ENCODE assay signal across 1 cellular context in the genomic region with DNA sequence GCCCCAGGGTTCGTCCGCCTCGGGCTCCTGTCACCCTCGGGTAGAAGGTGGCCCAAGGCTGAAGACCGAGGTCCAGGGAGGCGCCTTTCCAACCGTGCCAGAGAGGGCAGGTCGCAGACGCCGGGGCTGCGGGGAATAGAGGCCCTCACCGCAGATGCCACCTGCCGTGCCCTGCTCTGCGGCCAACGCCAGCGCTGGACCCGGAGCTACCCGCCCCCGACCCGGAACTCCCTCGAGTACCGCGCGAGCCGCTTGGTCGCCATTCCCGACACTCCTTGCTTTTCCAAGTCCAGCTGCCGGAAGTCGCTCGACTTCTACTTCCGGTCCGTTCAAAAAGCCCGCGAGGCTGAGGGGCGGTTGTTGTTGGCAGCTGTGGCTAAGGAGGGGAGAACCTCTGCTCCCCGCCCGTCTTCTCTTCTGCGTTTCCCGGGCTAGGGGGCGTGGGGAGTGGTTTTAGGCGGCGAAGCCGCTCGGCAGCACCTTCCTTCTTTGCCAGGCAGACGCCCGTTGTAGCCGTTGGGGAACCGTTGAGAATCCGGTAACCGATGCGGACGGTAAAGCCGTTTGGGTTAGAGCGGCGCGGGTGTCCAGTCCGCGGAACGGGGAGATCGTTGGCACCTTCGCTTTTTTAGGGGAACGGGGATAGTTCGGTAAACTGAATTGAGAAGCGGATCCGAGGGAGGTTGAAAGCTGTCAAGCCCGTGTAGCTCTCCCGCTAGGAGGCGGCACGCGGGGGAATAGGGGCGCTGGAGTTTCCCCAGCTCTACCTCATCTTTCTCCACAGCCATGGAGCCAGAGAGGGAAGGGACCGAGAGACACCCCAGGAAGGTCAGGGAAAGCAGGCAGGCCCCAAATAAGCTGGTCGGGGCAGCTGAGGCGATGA.
TF ChIP-seq lines count a peak whose summit lies in the region.

A gene with protein sequence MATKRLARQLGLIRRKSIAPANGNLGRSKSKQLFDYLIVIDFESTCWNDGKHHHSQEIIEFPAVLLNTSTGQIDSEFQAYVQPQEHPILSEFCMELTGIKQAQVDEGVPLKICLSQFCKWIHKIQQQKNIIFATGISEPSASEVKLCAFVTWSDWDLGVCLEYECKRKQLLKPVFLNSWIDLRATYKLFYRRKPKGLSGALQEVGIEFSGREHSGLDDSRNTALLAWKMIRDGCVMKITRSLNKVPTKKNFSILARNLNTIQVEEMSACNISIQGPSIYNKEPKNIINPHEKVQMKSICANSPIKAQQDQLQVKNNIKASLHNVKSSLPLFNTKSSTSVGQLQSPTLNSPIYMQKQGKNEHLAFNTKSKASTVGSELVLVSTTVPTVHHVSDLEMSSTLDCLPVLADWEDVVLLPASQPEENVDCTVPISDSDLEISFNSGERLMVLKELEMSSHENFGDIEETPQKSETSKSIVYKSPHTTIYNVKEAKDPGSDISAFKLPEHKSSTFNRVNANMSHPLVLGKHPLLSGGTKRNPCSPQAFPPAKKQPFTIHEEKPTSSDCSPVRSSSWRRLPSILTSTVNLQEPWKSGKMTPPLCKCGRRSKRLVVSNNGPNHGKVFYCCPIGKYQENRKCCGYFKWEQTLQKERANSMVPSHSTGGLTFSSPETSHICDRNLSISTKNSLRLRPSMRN (minus strand): TSS at position 305 of the 883 bp plus-strand sequence. CDS start 42 bp downstream, at position 263.
A gene with protein sequence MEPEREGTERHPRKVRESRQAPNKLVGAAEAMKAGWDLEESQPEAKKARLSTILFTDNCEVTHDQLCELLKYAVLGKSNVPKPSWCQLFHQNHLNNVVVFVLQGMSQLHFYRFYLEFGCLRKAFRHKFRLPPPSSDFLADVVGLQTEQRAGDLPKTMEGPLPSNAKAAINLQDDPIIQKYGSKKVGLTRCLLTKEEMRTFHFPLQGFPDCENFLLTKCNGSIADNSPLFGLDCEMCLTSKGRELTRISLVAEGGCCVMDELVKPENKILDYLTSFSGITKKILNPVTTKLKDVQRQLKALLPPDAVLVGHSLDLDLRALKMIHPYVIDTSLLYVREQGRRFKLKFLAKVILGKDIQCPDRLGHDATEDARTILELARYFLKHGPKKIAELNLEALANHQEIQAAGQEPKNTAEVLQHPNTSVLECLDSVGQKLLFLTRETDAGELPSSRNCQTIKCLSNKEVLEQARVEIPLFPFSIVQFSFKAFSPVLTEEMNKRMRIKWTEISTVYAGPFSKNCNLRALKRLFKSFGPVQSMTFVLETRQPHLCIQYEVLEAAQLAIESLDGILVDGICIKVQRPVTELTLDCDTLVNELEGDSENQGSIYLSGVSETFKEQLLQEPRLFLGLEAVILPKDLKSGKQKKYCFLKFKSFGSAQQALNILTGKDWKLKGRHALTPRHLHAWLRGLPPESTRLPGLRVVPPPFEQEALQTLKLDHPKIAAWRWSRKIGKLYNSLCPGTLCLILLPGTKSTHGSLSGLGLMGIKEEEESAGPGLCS (plus strand): TSS at position 360 of the 883 bp plus-strand sequence. CDS start 427 bp downstream, at position 787.

TF ChIP-seq in WTC11, 78 proteins besides CTCF, POLR2A, EP300 and RAD21 (continued from another document and continues in another):
- TF ChIP-seq FOXP4 (CRISPR knock-in tag; IDR thresholded peaks at IDR 0.05) (peak; percentile 29; the same call in 1 of the 2 replicates), FOXK1 (CRISPR knock-in tag; IDR thresholded peaks at IDR 0.05) (peak; percentile 95), ATF6 (CRISPR knock-in tag; IDR thresholded peaks at IDR 0.05) (no peak), PREB (CRISPR knock-in tag; IDR thresholded peaks at IDR 0.05; ENCODE audit: borderline replicate concordance) (0 out of 2 replicates have a peak, but pooled peaks have one; percentile 8), ZNF263 (CRISPR knock-in tag; IDR thresholded peaks at IDR 0.05; ENCODE audit: low read depth) (no peak), EMX1 (CRISPR knock-in tag; IDR thresholded peaks at IDR 0.05) (no peak), NFATC4 (CRISPR knock-in tag; IDR thresholded peaks at IDR 0.05) (no peak), ZNF138 (CRISPR knock-in tag; conservative IDR thresholded peaks at IDR 0.05) (no peak), ZNF232 (CRISPR knock-in tag; IDR thresholded peaks at IDR 0.05) (0 out of 2 replicates have a peak, but pooled peaks have one; percentile 10), NFE2L1 (CRISPR knock-in tag; IDR thresholded peaks at IDR 0.05) (peak; percentile 91), ZBTB43 (CRISPR knock-in tag; IDR thresholded peaks at IDR 0.05) (peak; percentile 89), FOXP1 (CRISPR knock-in tag; IDR thresholded peaks at IDR 0.05; ENCODE audit: borderline replicate concordance) (peak; percentile 95), E2F1 (CRISPR knock-in tag; IDR thresholded peaks at IDR 0.05) (peak; percentile 61; the same call in 1 of the 2 replicates), IRF2 (CRISPR knock-in tag; IDR thresholded peaks at IDR 0.05; ENCODE audit: borderline replicate concordance, low read depth) (no peak), NFYB (CRISPR knock-in tag; conservative IDR thresholded peaks at IDR 0.05; ENCODE audit: low read depth) (peak; percentile 36), ZNF532 (CRISPR knock-in tag; IDR thresholded peaks at IDR 0.05; ENCODE audit: borderline replicate concordance) (no peak), HMGA2 (CRISPR knock-in tag; IDR thresholded peaks at IDR 0.05) (no peak), CBFB (CRISPR knock-in tag; IDR thresholded peaks at IDR 0.05; ENCODE audit: low read depth) (no peak), ELF4 (CRISPR knock-in tag; IDR thresholded peaks at IDR 0.05; ENCODE audit: low read depth) (no peak)
- TF ChIP-seq, protein P1, sequence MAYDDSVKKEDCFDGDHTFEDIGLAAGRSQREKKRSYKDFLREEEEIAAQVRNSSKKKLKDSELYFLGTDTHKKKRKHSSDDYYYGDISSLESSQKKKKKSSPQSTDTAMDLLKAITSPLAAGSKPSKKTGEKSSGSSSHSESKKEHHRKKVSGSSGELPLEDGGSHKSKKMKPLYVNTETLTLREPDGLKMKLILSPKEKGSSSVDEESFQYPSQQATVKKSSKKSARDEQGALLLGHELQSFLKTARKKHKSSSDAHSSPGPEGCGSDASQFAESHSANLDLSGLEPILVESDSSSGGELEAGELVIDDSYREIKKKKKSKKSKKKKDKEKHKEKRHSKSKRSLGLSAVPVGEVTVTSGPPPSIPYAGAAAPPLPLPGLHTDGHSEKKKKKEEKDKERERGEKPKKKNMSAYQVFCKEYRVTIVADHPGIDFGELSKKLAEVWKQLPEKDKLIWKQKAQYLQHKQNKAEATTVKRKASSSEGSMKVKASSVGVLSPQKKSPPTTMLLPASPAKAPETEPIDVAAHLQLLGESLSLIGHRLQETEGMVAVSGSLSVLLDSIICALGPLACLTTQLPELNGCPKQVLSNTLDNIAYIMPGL (CRISPR knock-in tag; IDR thresholded peaks at IDR 0.05), result peak; percentile 74
- TF ChIP-seq, protein P2, sequence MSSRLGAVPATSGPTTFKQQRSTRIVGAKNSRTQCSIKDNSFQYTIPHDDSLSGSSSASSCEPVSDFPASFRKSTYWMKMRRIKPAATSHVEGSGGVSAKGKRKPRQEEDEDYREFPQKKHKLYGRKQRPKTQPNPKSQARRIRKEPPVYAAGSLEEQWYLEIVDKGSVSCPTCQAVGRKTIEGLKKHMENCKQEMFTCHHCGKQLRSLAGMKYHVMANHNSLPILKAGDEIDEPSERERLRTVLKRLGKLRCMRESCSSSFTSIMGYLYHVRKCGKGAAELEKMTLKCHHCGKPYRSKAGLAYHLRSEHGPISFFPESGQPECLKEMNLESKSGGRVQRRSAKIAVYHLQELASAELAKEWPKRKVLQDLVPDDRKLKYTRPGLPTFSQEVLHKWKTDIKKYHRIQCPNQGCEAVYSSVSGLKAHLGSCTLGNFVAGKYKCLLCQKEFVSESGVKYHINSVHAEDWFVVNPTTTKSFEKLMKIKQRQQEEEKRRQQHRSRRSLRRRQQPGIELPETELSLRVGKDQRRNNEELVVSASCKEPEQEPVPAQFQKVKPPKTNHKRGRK (CRISPR knock-in tag; IDR thresholded peaks at IDR 0.05; ENCODE audit: borderline replicate concordance), result no peak
- TF ChIP-seq, protein P3, sequence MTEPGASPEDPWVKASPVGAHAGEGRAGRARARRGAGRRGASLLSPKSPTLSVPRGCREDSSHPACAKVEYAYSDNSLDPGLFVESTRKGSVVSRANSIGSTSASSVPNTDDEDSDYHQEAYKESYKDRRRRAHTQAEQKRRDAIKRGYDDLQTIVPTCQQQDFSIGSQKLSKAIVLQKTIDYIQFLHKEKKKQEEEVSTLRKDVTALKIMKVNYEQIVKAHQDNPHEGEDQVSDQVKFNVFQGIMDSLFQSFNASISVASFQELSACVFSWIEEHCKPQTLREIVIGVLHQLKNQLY (CRISPR knock-in tag; IDR thresholded peaks at IDR 0.05), result no peak
